28 cellular contexts compared by ENCODE assay signal in genomic region chr18:31592520-31593157, GRCh38. TPM values are rescaled to one million over a fixed set of nuclear protein-coding genes. Genes with fewer than 3 reads are reported as not detected.
A peak's percentile ranks its signal among the peaks of the same experiment; 100 is the strongest.
DNase-seq lines count a peak whose midpoint lies in the region; ATAC-seq, FAIRE-seq and TF ChIP-seq lines count a peak whose summit lies in the region.
"Had no signal": no experiment of that assay in that cellular context is flagged by ENCODE, and none has a peak within 500 bp of the region (broad histone marks: within the 10 kb centered on the region; RNA-seq: fewer than 3 reads in every experiment).

No MANE protein-coding gene starts in this region.

- H3K4me1 ChIP-seq in endodermal cell (ENCODE audit: control insufficient read depth, insufficient read depth, low read length): no peaks in the 10 kb centered on the region
- peaks cover 94% of the 10 kb centered on the region for H3K4me1 ChIP-seq in HepG2 (ENCODE audit: insufficient read depth, low read length)
- H3K4me1 ChIP-seq: BLaER1 had no signal

- peak; percentile 28 for FAIRE-seq in HepG2 (lab: Jason Lieb, UNC)
- FAIRE-seq: G401.6, H54, HTR-8/SVneo, RCC 7860 had no signal

- peak; percentile 19 for DNase-seq in NCI-H82 (lab: John Stamatoyannopoulos, UW)
- no peak for DNase-seq in NCI-H82 treated with DMSO at 0.1 percent for 48 hours (lab: John Stamatoyannopoulos, UW; ENCODE audit: unreplicated experiment)
- DNase-seq in endodermal cell: peak; percentile 25
- no peak for DNase-seq in HepG2 (ENCODE audit: low spot score)
- no peak for DNase-seq in type B pancreatic cell (ENCODE audit: extremely low spot score, unreplicated experiment)
- no peak for DNase-seq in activated CD4-positive, alpha-beta memory T cell treated with anti-CD3 and anti-CD28 coated beads for 36 hours
- no peak for DNase-seq in activated gamma-delta T cell (lab: John Stamatoyannopoulos, UW)
- DNase-seq: 8988T; CD4-positive, CD25-positive, alpha-beta regulatory T cell; COR-L47; KBM-7; MV-4-11; NCI-H1105; NCI-H146; NCI-H2029; NCI-H2171; NCI-H226; NCI-H510A; SIG-M5 had no signal

- no peak for ATAC-seq in HepG2
- no peak for ATAC-seq in HG03135 (IDR thresholded peaks at IDR 0.05; ENCODE audit: unreplicated experiment)
- ATAC-seq: SK-N-SH treated with all-trans-retinoic acid at 6 μM for 48 hours had no signal

- H3K36me3 Mint-ChIP-seq in endodermal cell (ENCODE audit: low read depth) (no peaks in the 10 kb centered on the region), type B pancreatic cell (no peaks in the 10 kb centered on the region)
- H3K36me3 Mint-ChIP-seq in activated CD4-positive, alpha-beta memory T cell treated with anti-CD3 and anti-CD28 coated beads for 36 hours: no peaks in the 10 kb centered on the region
- H3K36me3 Mint-ChIP-seq: CD4-positive, CD25-positive, alpha-beta regulatory T cell had no signal

- H3K27me3 ChIP-seq in endodermal cell (ENCODE audit: control insufficient read depth, insufficient read depth, low read length, poor library complexity, severe bottlenecking): no peaks in the 10 kb centered on the region
- no peaks in the 10 kb centered on the region for H3K27me3 ChIP-seq in HepG2 (ENCODE audit: control insufficient read depth in 1 of 2, insufficient read depth in 2 of 2, low read length in 2 of 2)
- H3K27me3 ChIP-seq: BLaER1 had no signal

- H3K27me3 Mint-ChIP-seq in endodermal cell (ENCODE audit: insufficient read depth): no peaks in the 10 kb centered on the region
- H3K27me3 Mint-ChIP-seq in type B pancreatic cell: no peaks in the 10 kb centered on the region
- H3K27me3 Mint-ChIP-seq in activated CD4-positive, alpha-beta memory T cell treated with anti-CD3 and anti-CD28 coated beads for 36 hours: peaks cover 13% of the 10 kb centered on the region
- H3K27me3 Mint-ChIP-seq: CD4-positive, CD25-positive, alpha-beta regulatory T cell had no signal

- intact Hi-C loops in HepG2 (cut with micrococcal nuclease; ENCODE audit: unreplicated experiment): loop anchor here (5.0 to 10.0 kb wide), 2 partner anchors 35 to 92 kb away; partner anchors contain the start of gene B4GALT6
- intact Hi-C loops in activated CD4-positive, alpha-beta memory T cell treated with anti-CD3 and anti-CD28 coated beads for 36 hours (cut with micrococcal nuclease): no loop called here

- peak in 1 of 2 experiments; percentile 46; a peak in 2 of 4 replicates for TF ChIP-seq POLR2A in HepG2 (IDR thresholded peaks at IDR 0.05; ENCODE audit: insufficient read depth in 1 of 2, low read depth in 2 of 2, low read length in 2 of 2)

- H3K4me3 Mint-ChIP-seq in endodermal cell (no peak overlapping the region), type B pancreatic cell (peak overlapping the region; percentile 62)
- no peak overlapping the region for H3K4me3 Mint-ChIP-seq in activated CD4-positive, alpha-beta memory T cell treated with anti-CD3 and anti-CD28 coated beads for 36 hours
- H3K4me3 Mint-ChIP-seq: CD4-positive, CD25-positive, alpha-beta regulatory T cell had no signal

- CTCF ChIA-PET in HepG2 (lab: Yijun Ruan, JAX; ENCODE audit: low intra/inter-chr PET ratio, low total read pairs): no interaction called here
- CTCF ChIA-PET in activated CD4-positive, alpha-beta memory T cell treated with anti-CD3 and anti-CD28 coated beads for 36 hours (lab: Charles Lee): no interaction called here

- no peaks in the 10 kb centered on the region for H4K20me1 ChIP-seq in HepG2 (ENCODE audit: insufficient read depth, low read length)
- H4K20me1 ChIP-seq: BLaER1 had no signal

- no peaks in the 10 kb centered on the region for H3K9me3 Mint-ChIP-seq in endodermal cell
- peaks cover 7% of the 10 kb centered on the region for H3K9me3 Mint-ChIP-seq in type B pancreatic cell
- H3K9me3 Mint-ChIP-seq in activated CD4-positive, alpha-beta memory T cell treated with anti-CD3 and anti-CD28 coated beads for 36 hours: no peaks in the 10 kb centered on the region
- H3K9me3 Mint-ChIP-seq: CD4-positive, CD25-positive, alpha-beta regulatory T cell had no signal

- TF ChIP-seq EP300 in HepG2 (IDR thresholded peaks at IDR 0.05; ENCODE audit: low read depth in 2 of 2, low read length in 2 of 2) (no peak), HepG2 (CRISPR knock-in tag; IDR thresholded peaks at IDR 0.05; ENCODE audit: borderline replicate concordance) (no peak)

- no peak overlapping the region for H3K9ac ChIP-seq in endodermal cell (ENCODE audit: extremely low read depth, low read length, poor library complexity, severe bottlenecking)
- H3K9ac ChIP-seq in HepG2 (ENCODE audit: insufficient read depth, low read depth, low read length): peak overlapping the region; percentile 70
- H3K9ac ChIP-seq: BLaER1 had no signal

- no TSS peak for BruUV-seq in HepG2 (replicated peaks; lab: Mats Ljungman, UMichigan)

- H3K27ac ChIP-seq in endodermal cell (ENCODE audit: low read depth, low read length) (no peak overlapping the region), HepG2 (ENCODE audit: extremely low read length, insufficient read depth, low read length) (peak overlapping the region; percentile 64)
- H3K27ac ChIP-seq: BLaER1 had no signal

- TF ChIP-seq CTCF in endodermal cell (conservative IDR thresholded peaks at IDR 0.05) (no peak), HepG2 (CRISPR knock-in tag; IDR thresholded peaks at IDR 0.05) (no peak), type B pancreatic cell (conservative IDR thresholded peaks at IDR 0.05) (no peak)

- no peak overlapping the region for H3K4me3 ChIP-seq in endodermal cell (ENCODE audit: low read length)
- peak overlapping the region; percentile 50 to 64 (median 59) for H3K4me3 ChIP-seq in HepG2 (replicated peaks in 1 of 3; ENCODE audit: insufficient read depth in 1 of 3, low read depth in 2 of 3, low read length in 3 of 3)
- H3K4me3 ChIP-seq: BLaER1 had no signal

- H3K4me2 ChIP-seq in HepG2 (ENCODE audit: low read depth, low read length): peak overlapping the region; percentile 77
- H3K4me2 ChIP-seq: BLaER1 had no signal

- peaks cover 5% of the 10 kb centered on the region for H3K9me3 ChIP-seq in endodermal cell (ENCODE audit: control insufficient read depth, low read length)
- no peaks in the 10 kb centered on the region for H3K9me3 ChIP-seq in HepG2 (ENCODE audit: low read length)
- H3K9me3 ChIP-seq: BLaER1 had no signal

- H3K27ac Mint-ChIP-seq in endodermal cell (no peak overlapping the region), type B pancreatic cell (no peak overlapping the region)
- no peak overlapping the region for H3K27ac Mint-ChIP-seq in activated CD4-positive, alpha-beta memory T cell treated with anti-CD3 and anti-CD28 coated beads for 36 hours
- H3K27ac Mint-ChIP-seq: CD4-positive, CD25-positive, alpha-beta regulatory T cell had no signal

- WGBS in endodermal cell (ENCODE audit: insufficient coverage in 1 of 2, insufficient read length in 1 of 2), 2 experiments: 92 to 98% methylated on average over 7 to 10 of the region's 10 CpGs
- WGBS in HepG2 (ENCODE audit: low lambda C conversion rate): 90% methylated on average over 10 of the region's 10 CpGs

- no peak for TF ChIP-seq RAD21 in HepG2 (CRISPR knock-in tag; IDR thresholded peaks at IDR 0.05)

- H3K4me1 Mint-ChIP-seq in endodermal cell: peaks cover 2% of the 10 kb centered on the region
- peaks cover 35% of the 10 kb centered on the region for H3K4me1 Mint-ChIP-seq in type B pancreatic cell (ENCODE audit: unreplicated experiment)
- no peaks in the 10 kb centered on the region for H3K4me1 Mint-ChIP-seq in activated CD4-positive, alpha-beta memory T cell treated with anti-CD3 and anti-CD28 coated beads for 36 hours (ENCODE audit: low read depth)
- H3K4me1 Mint-ChIP-seq: CD4-positive, CD25-positive, alpha-beta regulatory T cell had no signal

- no peak overlapping the region for H2AFZ ChIP-seq in HepG2 (ENCODE audit: low read length)

- H3K36me3 ChIP-seq in endodermal cell (ENCODE audit: control insufficient read depth, insufficient read depth, low read length) (no peaks in the 10 kb centered on the region), HepG2 (replicated peaks in 1 of 2; ENCODE audit: control insufficient read depth in 1 of 2, insufficient read depth in 2 of 2, low read length in 2 of 2) (peaks cover 2 to 28% of the 10 kb centered on the region in 2 experiments; a peak in 3 of 5 replicates)
- H3K36me3 ChIP-seq: BLaER1 had no signal

- in situ Hi-C loops in HepG2 (cut with HindIII; ENCODE audit: extremely low pct_ligation_motif_present, low pct_unique_long_range_greater_than_20kb): no loop called here

- POLR2A ChIA-PET in HepG2 (lab: Yijun Ruan, JAX): interaction anchor here (1.1 to 2.2 kb wide), 11 partner anchors 14 to 492 kb away, joined by 3 to 19 read pairs (median 6); partner anchors contain the start of gene TRAPPC8
- POLR2A ChIA-PET in activated CD4-positive, alpha-beta memory T cell treated with anti-CD3 and anti-CD28 coated beads for 36 hours (lab: Charles Lee): no interaction called here

- H3K79me2 ChIP-seq in HepG2 (ENCODE audit: insufficient read depth, low read length): peaks cover 7% of the 10 kb centered on the region

RNA-seq across cellular contexts. Expression of gene TTR, which starts 1.0 kb away (rescaled TPM):
- not detected for total RNA-seq in endodermal cell
- polyA plus RNA-seq in endodermal cell (2013, experiment 1 of 2): 13.7 TPM
- polyA plus RNA-seq in endodermal cell (2013, experiment 2 of 2): 9.0 TPM
- total RNA-seq in HepG2 (2016; rRNA removed; fragmentation: Illumina TruSeq; extraction: Trizol): 42.2 and 91.3 TPM in 2 replicates
- total RNA-seq in HepG2 (2016; cell fraction: cytosol; rRNA removed; fragmentation: Illumina TruSeq; extraction: Trizol; ENCODE audit: low read depth): 32.4 and 39.4 TPM in 2 replicates
- 43.7 and 93.2 TPM in 2 replicates for total RNA-seq in HepG2 (2016; cell fraction: insoluble cytoplasmic fraction; rRNA removed; fragmentation: Illumina TruSeq; extraction: Trizol)
- 21.6 and 22.8 TPM in 2 replicates for total RNA-seq in HepG2 (2016; cell fraction: membrane; rRNA removed; fragmentation: Illumina TruSeq; extraction: Trizol)
- total RNA-seq in HepG2 (2016; cell fraction: nucleus; rRNA removed; fragmentation: Illumina TruSeq; extraction: Trizol): 86.3 and 86.4 TPM in 2 replicates
- 496 and 510 TPM in 2 replicates for polyA plus RNA-seq in HepG2 (2011; rRNA removed)
- 553 and 814 TPM in 2 replicates for polyA plus RNA-seq in HepG2 (2011; cell fraction: cytosol; rRNA removed)
- 104 and 171 TPM in 2 replicates for polyA plus RNA-seq in HepG2 (2011; cell fraction: nucleus; rRNA removed)
- 275 and 517 TPM in 2 replicates for polyA plus RNA-seq in HepG2 (2012)
- polyA plus RNA-seq in HepG2 (2016; cell fraction: cytosol; fragmentation: Illumina TruSeq; extraction: Trizol; ENCODE audit: low read depth): 43.9 and 49.7 TPM in 2 replicates
- 60.6 and 70.2 TPM in 2 replicates for polyA plus RNA-seq in HepG2 (2016; cell fraction: insoluble cytoplasmic fraction; fragmentation: Illumina TruSeq; extraction: Trizol; ENCODE audit: low read depth)
- 22.7 and 27.7 TPM in 2 replicates for polyA plus RNA-seq in HepG2 (2016; cell fraction: membrane; fragmentation: Illumina TruSeq; extraction: Trizol; ENCODE audit: low read depth)
- polyA plus RNA-seq in HepG2 (2016; cell fraction: nucleus; fragmentation: Illumina TruSeq; extraction: Trizol; ENCODE audit: insufficient read depth, low read depth): 195 and 215 TPM in 2 replicates
- polyA minus RNA-seq in HepG2 (2011; rRNA and poly(A)+ RNA removed; ENCODE audit: low replicate concordance): 563 TPM in 1 of 2 replicates, not detected in the other
- 185 and 329 TPM in 2 replicates for polyA minus RNA-seq in HepG2 (2011; cell fraction: cytosol; rRNA and poly(A)+ RNA removed)
- polyA minus RNA-seq in HepG2 (2011; cell fraction: nucleus; rRNA and poly(A)+ RNA removed): 160 and 198 TPM in 2 replicates
- total RNA-seq in type B pancreatic cell (ENCODE audit: low replicate concordance): 2,711 and 3,458 TPM in 2 replicates
- not detected for total RNA-seq in activated CD4-positive, alpha-beta memory T cell treated with anti-CD3 and anti-CD28 coated beads for 36 hours
- total RNA-seq: CD4-positive, CD25-positive, alpha-beta regulatory T cell; LHCN-M2; MCF 10A had no signal
- polyA plus RNA-seq: CD4-positive, CD25-positive, alpha-beta regulatory T cell had no signal

Comparison
In these comparisons a context has a peak if more than half of its experiments do, and no peak if none do; other contexts are left out.
1. DNase-seq: peak in NCI-H82 (single experiment) and endodermal cell (single experiment); none in NCI-H82 treated with DMSO at 0.1 percent for 48 hours (single experiment), HepG2 (single experiment), type B pancreatic cell (single experiment), activated CD4-positive, alpha-beta memory T cell treated with anti-CD3 and anti-CD28 coated beads for 36 hours (single experiment) and activated gamma-delta T cell (single experiment).
2. RNA of gene TTR, which starts 1.0 kb away (total RNA-seq): 2,711 to 3,458 TPM in type B pancreatic cell and 21.6 to 93.2 TPM in HepG2; not detected in endodermal cell and not detected in activated CD4-positive, alpha-beta memory T cell treated with anti-CD3 and anti-CD28 coated beads for 36 hours; every median in the first group is over 10 times any median in the second.